14 cellular contexts compared by ENCODE assay signal in the genomic region with DNA sequence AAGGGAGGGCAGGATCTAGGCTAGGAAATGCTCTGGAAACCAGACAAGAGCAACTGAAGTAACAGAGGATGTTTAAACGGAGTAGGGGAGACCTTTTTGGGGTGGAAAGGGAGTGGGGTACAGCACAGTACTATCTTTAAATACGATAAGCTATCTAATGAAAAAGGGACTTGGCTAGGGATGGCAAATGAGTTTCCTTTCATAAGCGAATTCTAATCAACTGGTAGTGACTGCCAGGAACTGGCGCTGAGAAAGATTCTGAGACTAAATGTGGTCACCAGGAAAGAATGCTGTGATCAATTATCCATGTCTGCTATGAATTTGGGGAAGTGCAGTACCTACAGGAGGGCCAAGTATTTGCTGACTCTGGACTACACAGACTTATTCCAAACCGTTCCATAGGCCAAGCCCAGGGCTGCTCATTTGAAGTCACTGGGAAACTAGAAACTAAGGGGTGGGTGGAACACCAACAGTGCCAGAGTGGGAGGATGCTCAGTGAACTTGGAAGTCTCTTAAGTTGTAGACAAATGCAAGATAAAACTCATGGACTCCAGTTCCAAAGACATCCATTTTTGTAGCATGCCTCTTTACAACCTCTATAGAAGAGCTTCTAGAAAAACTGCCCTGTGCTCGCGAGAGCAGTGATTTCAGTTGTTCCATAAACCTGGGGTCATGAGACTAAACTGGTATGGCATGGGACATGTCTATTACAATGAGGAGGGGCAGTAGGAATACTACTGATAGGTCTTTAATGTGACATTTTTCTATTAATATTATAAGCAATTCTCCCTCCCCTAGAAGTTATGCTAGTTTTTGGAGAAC. TPM values are rescaled to one million over a fixed set of nuclear protein-coding genes. Genes with fewer than 3 reads are reported as not detected.
A peak's percentile ranks its signal among the peaks of the same experiment; 100 is the strongest.
DNase-seq lines count a peak whose midpoint lies in the region; ATAC-seq and TF ChIP-seq lines count a peak whose summit lies in the region.
"Had no signal": no experiment of that assay in that cellular context is flagged by ENCODE, and none has a peak within 500 bp of the region (broad histone marks: within the 10 kb centered on the region; RNA-seq: fewer than 3 reads in every experiment).

No MANE protein-coding gene starts in this region.

- H3K9me3 ChIP-seq in thoracic aorta = no peaks in the 10 kb centered on the region
- H3K9me3 ChIP-seq: colonic mucosa, Peyer's patch had no signal

- peaks cover 32% of the 10 kb centered on the region for H3K36me3 Mint-ChIP-seq in activated T-cell treated with anti-CD3 and anti-CD28 coated beads, Interleukin-2, amount 50 U/mL, for 4 hours (ENCODE audit: insufficient read depth)
- peaks cover 37% of the 10 kb centered on the region for H3K36me3 Mint-ChIP-seq in activated CD4-positive, alpha-beta memory T cell treated with anti-CD3 and anti-CD28 coated beads for 36 hours

- intact Hi-C loops in activated CD4-positive, alpha-beta memory T cell treated with anti-CD3 and anti-CD28 coated beads for 36 hours (cut with micrococcal nuclease) = loop anchor here (5.0 to 10.0 kb wide), 4 partner anchors 640 to 1605 kb away; partner anchors contain the start of genes FANCB, MOSPD2 and PIGA

- no peaks in the 10 kb centered on the region for H3K9me3 Mint-ChIP-seq in activated T-cell treated with anti-CD3 and anti-CD28 coated beads, Interleukin-2, amount 50 U/mL, for 4 hours
- H3K9me3 Mint-ChIP-seq in activated CD4-positive, alpha-beta memory T cell treated with anti-CD3 and anti-CD28 coated beads for 36 hours = peaks cover 4% of the 10 kb centered on the region

- DNase-seq in activated T-cell treated with anti-CD3 and anti-CD28 coated beads, Interleukin-2, amount 50 U/mL, for 4 hours = no peak
- no peak for DNase-seq in activated T-cell treated with anti-CD3 and anti-CD28 coated beads for 4 hours
- DNase-seq in activated CD4-positive, alpha-beta memory T cell treated with anti-CD3 and anti-CD28 coated beads for 36 hours = no peak
- DNase-seq in fibroblast of the aortic adventitia (ENCODE audit: low read depth) = peak; percentile 82
- no peak for DNase-seq in thoracic aorta (ENCODE audit: low spot score)
- no peak for DNase-seq in OCI-M2 (lab: John Stamatoyannopoulos, UW; ENCODE audit: unreplicated experiment)
- DNase-seq: activated CD4-positive, alpha-beta T cell treated with anti-CD3 and anti-CD28 coated beads for 4 hours; AML-193; colonic mucosa; NCI-H1436; Peyer's patch; posterior cingulate gyrus had no signal

- H3K27me3 Mint-ChIP-seq in activated T-cell treated with anti-CD3 and anti-CD28 coated beads, Interleukin-2, amount 50 U/mL, for 4 hours (ENCODE audit: low read depth) = no peaks in the 10 kb centered on the region
- H3K27me3 Mint-ChIP-seq in activated CD4-positive, alpha-beta memory T cell treated with anti-CD3 and anti-CD28 coated beads for 36 hours = no peaks in the 10 kb centered on the region

- TF ChIP-seq CTCF in fibroblast of the aortic adventitia (IDR thresholded peaks at IDR 0.05; ENCODE audit: insufficient read depth, low read length) = no peak
- no peak for TF ChIP-seq CTCF in thoracic aorta (IDR thresholded peaks at IDR 0.05)

- H3K4me3 ChIP-seq in fibroblast of the aortic adventitia (ENCODE audit: low read depth, low read length) = peak overlapping the region; percentile 20
- no peak overlapping the region for H3K4me3 ChIP-seq in thoracic aorta
- H3K4me3 ChIP-seq: colonic mucosa had no signal

- H3K4me3 Mint-ChIP-seq in activated T-cell treated with anti-CD3 and anti-CD28 coated beads, Interleukin-2, amount 50 U/mL, for 4 hours = peak overlapping the region; percentile 92
- H3K4me3 Mint-ChIP-seq in activated CD4-positive, alpha-beta memory T cell treated with anti-CD3 and anti-CD28 coated beads for 36 hours = peak overlapping the region; percentile 22

- H3K36me3 ChIP-seq in thoracic aorta = no peaks in the 10 kb centered on the region
- H3K36me3 ChIP-seq: colonic mucosa, Peyer's patch had no signal

- peak overlapping the region; percentile 49 for H3K27ac Mint-ChIP-seq in activated CD4-positive, alpha-beta memory T cell treated with anti-CD3 and anti-CD28 coated beads for 36 hours

- ATAC-seq in activated T-cell treated with anti-CD3 and anti-CD28 coated beads, Interleukin-2, amount 50 U/mL, for 4 hours = no peak
- ATAC-seq in thoracic aorta (ENCODE audit: insufficient number of reproducible peaks, low FRiP score, low read depth) (no peak), GM19463 (IDR thresholded peaks at IDR 0.05; ENCODE audit: unreplicated experiment) (no peak), GM21786 (IDR thresholded peaks at IDR 0.05; ENCODE audit: unreplicated experiment) (no peak)

- peak overlapping the region; percentile 38 to 90 for H3K27ac ChIP-seq in thoracic aorta
- H3K27ac ChIP-seq: colonic mucosa had no signal

- POLR2A ChIA-PET in activated CD4-positive, alpha-beta memory T cell treated with anti-CD3 and anti-CD28 coated beads for 36 hours (lab: Charles Lee) = no interaction called here

- H3K4me1 ChIP-seq in thoracic aorta (ENCODE audit: control insufficient read depth in 1 of 2, low read depth in 2 of 2) = peaks cover 3 to 14% of the 10 kb centered on the region in 2 donors
- H3K4me1 ChIP-seq: colonic mucosa, Peyer's patch had no signal

- H3K27me3 ChIP-seq in thoracic aorta (replicated peaks; ENCODE audit: insufficient read depth) = no peaks in the 10 kb centered on the region
- H3K27me3 ChIP-seq: colonic mucosa, Peyer's patch had no signal

- peaks cover 59% of the 10 kb centered on the region for H3K4me1 Mint-ChIP-seq in activated T-cell treated with anti-CD3 and anti-CD28 coated beads, Interleukin-2, amount 50 U/mL, for 4 hours (ENCODE audit: low read depth)
- H3K4me1 Mint-ChIP-seq in activated CD4-positive, alpha-beta memory T cell treated with anti-CD3 and anti-CD28 coated beads for 36 hours (ENCODE audit: low read depth) = peaks cover 54% of the 10 kb centered on the region

- CTCF ChIA-PET in activated CD4-positive, alpha-beta memory T cell treated with anti-CD3 and anti-CD28 coated beads for 36 hours (lab: Charles Lee) = no interaction called here

RNA-seq across cellular contexts. Expression of gene TRAPPC2, which starts 2.0 kb away (rescaled TPM):
- total RNA-seq in activated T-cell treated with anti-CD3 and anti-CD28 coated beads, Interleukin-2, amount 50 U/mL, for 4 hours = 10 to 100 TPM; 11.7 to 19.9 (median 15.8) TPM
- total RNA-seq in activated CD4-positive, alpha-beta memory T cell treated with anti-CD3 and anti-CD28 coated beads for 36 hours = 10 to 100 TPM; 14.1 to 16.1 TPM
- total RNA-seq in fibroblast of the aortic adventitia (ENCODE audit: low replicate concordance) (21.5 and 31.4 TPM in 2 replicates), thoracic aorta (10 to 100 TPM; 15.0 to 24.2 TPM)

RNA-seq across cellular contexts. Expression of gene OFD1, which starts 2.1 kb away (rescaled TPM):
- 10 to 100 TPM; 20.0 to 26.8 (median 20.1) TPM for total RNA-seq in activated T-cell treated with anti-CD3 and anti-CD28 coated beads, Interleukin-2, amount 50 U/mL, for 4 hours
- total RNA-seq in activated CD4-positive, alpha-beta memory T cell treated with anti-CD3 and anti-CD28 coated beads for 36 hours = 10 to 100 TPM; 24.5 to 30.9 TPM
- total RNA-seq in fibroblast of the aortic adventitia (ENCODE audit: low replicate concordance) (20.3 and 41.7 TPM in 2 replicates), thoracic aorta (10 to 100 TPM; 15.3 to 19.0 TPM)

RNA-seq across cellular contexts. Expression of gene RAB9A, which starts 43.5 kb away (rescaled TPM):
- total RNA-seq in activated T-cell treated with anti-CD3 and anti-CD28 coated beads, Interleukin-2, amount 50 U/mL, for 4 hours = 10 to 100 TPM; 11.8 to 17.8 (median 17.3) TPM
- total RNA-seq in activated CD4-positive, alpha-beta memory T cell treated with anti-CD3 and anti-CD28 coated beads for 36 hours = 10 to 100 TPM; 28.2 to 32.1 TPM
- total RNA-seq in fibroblast of the aortic adventitia (ENCODE audit: low replicate concordance) (36.0 and 51.8 TPM in 2 replicates), thoracic aorta (10 to 100 TPM; 20.0 to 21.7 TPM)
